In the genomic region with DNA sequence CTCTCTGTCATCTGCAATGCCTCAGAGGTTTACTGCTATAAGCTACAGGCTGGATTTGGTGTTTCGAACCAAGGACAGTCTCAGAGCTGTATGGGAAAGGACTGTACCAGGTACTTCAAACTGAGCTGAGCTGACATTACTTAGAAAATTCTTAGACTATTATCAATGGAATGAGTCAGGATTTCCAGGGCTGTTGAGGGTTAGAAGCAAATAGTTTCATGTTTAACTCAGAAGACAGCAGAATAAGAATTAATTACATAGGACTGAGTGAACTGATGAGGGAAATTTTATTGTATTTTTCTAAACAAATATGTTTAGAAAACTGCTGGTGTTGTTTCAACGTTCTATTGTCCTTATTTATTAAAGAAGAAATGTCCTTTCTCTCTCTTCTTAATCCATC, we compare ENCODE assay signal across 18 cellular contexts.
DNase-seq lines count a peak whose midpoint lies in the region; ATAC-seq and TF ChIP-seq lines count a peak whose summit lies in the region.
"Had no signal": no experiment of that assay in that cellular context is flagged by ENCODE, and none has a peak within 500 bp of the region (broad histone marks: within the 10 kb centered on the region; RNA-seq: fewer than 3 reads in every experiment).

No MANE protein-coding gene starts in this region.

- in situ Hi-C loops in IMR-90 (cut with MboI; ENCODE audit: low sequenced_read_pairs) (no loop called here), brain microvascular endothelial cell (cut with HindIII; ENCODE audit: low pct_ligation_motif_present, low sequenced_read_pairs) (no loop called here)

- H3K27me3 ChIP-seq in IMR-90 (ENCODE audit: control insufficient read depth, insufficient read depth, low read length), result no peaks in the 10 kb centered on the region
- H3K27me3 ChIP-seq in brain microvascular endothelial cell (replicated peaks), result no peaks in the 10 kb centered on the region
- H3K27me3 ChIP-seq: BLaER1 treated with 17β-estradiol and CSF1 and Interleukin-3, amounts not matched to agents 10 nM and 100 nM; Peyer's patch had no signal

- no peak overlapping the region for H2AFZ ChIP-seq in IMR-90 (replicated peaks; ENCODE audit: low read length, poor library complexity)
- H2AFZ ChIP-seq: parathyroid adenoma had no signal

- H3K18ac ChIP-seq in IMR-90 (ENCODE audit: low read depth, low read length), result no peak overlapping the region

- WGBS in IMR-90 (ENCODE audit: extremely low coverage in 2 of 2, insufficient read length in 1 of 2), 2 experiments, result no CpG with 5 or more reads among the region's 2 CpGs

- intact Hi-C loops in IMR-90 (cut with micrococcal nuclease) (loop anchor here (5.0 kb wide), 1 partner anchor 47 kb away; no protein-coding TSS in a partner anchor), Right ventricle myocardium inferior (cut with DNase I) (loop anchor here (5.0 kb wide), 2 partner anchors 47 to 72 kb away; a partner anchor contains a TSS)

- H4K91ac ChIP-seq in IMR-90 (ENCODE audit: insufficient read depth, low read depth, low read length), result no peak overlapping the region

- no peak overlapping the region for H3K4me3 ChIP-seq in IMR-90 (ENCODE audit: insufficient read depth, low read depth, low read length)
- no peak overlapping the region for H3K4me3 ChIP-seq in brain microvascular endothelial cell (ENCODE audit: low read depth, low read length)
- H3K4me3 ChIP-seq: BLaER1 treated with 17β-estradiol and CSF1 and Interleukin-3, amounts not matched to agents 10 nM and 100 nM; mucosa of descending colon; Peyer's patch had no signal

- TF ChIP-seq CTCF in IMR-90 (conservative IDR thresholded peaks at IDR 0.05; ENCODE audit: low read depth, low read length) (no peak), brain microvascular endothelial cell (IDR thresholded peaks at IDR 0.05; ENCODE audit: low read depth, low read length, missing control alignments) (no peak)

- no TSS peak for BruUV-seq in IMR-90 (replicated peaks; lab: Mats Ljungman, UMichigan)

- peaks cover 5% of the 10 kb centered on the region; the same call in 1 of the 2 replicates for H3K4me1 ChIP-seq in IMR-90 (ENCODE audit: control insufficient read depth, insufficient read depth, low read length)
- H3K4me1 ChIP-seq: BLaER1 treated with 17β-estradiol and CSF1 and Interleukin-3, amounts not matched to agents 10 nM and 100 nM; parathyroid adenoma had no signal

- TF ChIP-seq POLR2A in IMR-90 (IDR thresholded peaks at IDR 0.05; ENCODE audit: low read depth, low read length), result no peak

- H3K14ac ChIP-seq in IMR-90 (replicated peaks; ENCODE audit: low read depth, low read length), result no peak overlapping the region

- TF ChIP-seq RAD21 in IMR-90 (IDR thresholded peaks at IDR 0.05; ENCODE audit: low read length), result no peak

- H2BK20ac ChIP-seq in IMR-90 (ENCODE audit: low read depth, low read length), result no peak overlapping the region

- no peaks in the 10 kb centered on the region for H3K79me1 ChIP-seq in IMR-90 (ENCODE audit: low read depth in 1 of 2, low read length in 2 of 2)

- H4K8ac ChIP-seq in IMR-90 (ENCODE audit: low read depth in 2 of 2, low read length in 2 of 2), result no peak overlapping the region; a peak in 1 of 4 replicates

- H3K9ac ChIP-seq in IMR-90 (ENCODE audit: low read depth, low read length), result no peak overlapping the region
- H3K9ac ChIP-seq: BLaER1 treated with 17β-estradiol and CSF1 and Interleukin-3, amounts not matched to agents 10 nM and 100 nM; parathyroid adenoma had no signal

- no peak overlapping the region for H3K4ac ChIP-seq in IMR-90 (ENCODE audit: low read depth, low read length)

- no peak overlapping the region for H3K23ac ChIP-seq in IMR-90 (ENCODE audit: low read depth, low read length)

- no peak overlapping the region for H4K5ac ChIP-seq in IMR-90 (ENCODE audit: low read depth, low read length)

- CTCF ChIA-PET in IMR-90 (lab: Yijun Ruan, JAX), result no interaction called here

- no peaks in the 10 kb centered on the region for H3K9me3 ChIP-seq in IMR-90 (ENCODE audit: control insufficient read depth, insufficient read depth, low read length)
- H3K9me3 ChIP-seq: BLaER1 treated with 17β-estradiol and CSF1 and Interleukin-3, amounts not matched to agents 10 nM and 100 nM; mucosa of descending colon; Peyer's patch had no signal

- no peaks in the 10 kb centered on the region for H4K20me1 ChIP-seq in IMR-90 (ENCODE audit: insufficient read depth, low read length)
- H4K20me1 ChIP-seq: BLaER1 treated with 17β-estradiol and CSF1 and Interleukin-3, amounts not matched to agents 10 nM and 100 nM had no signal

- H3K27ac ChIP-seq in IMR-90 (ENCODE audit: insufficient read depth, low read length) (no peak overlapping the region), brain microvascular endothelial cell (peak overlapping the region; percentile 33)
- H3K27ac ChIP-seq: BLaER1 treated with 17β-estradiol and CSF1 and Interleukin-3, amounts not matched to agents 10 nM and 100 nM; parathyroid adenoma; Peyer's patch had no signal

- no peak overlapping the region for H2BK120ac ChIP-seq in IMR-90 (ENCODE audit: low read depth, low read length)

- H2BK5ac ChIP-seq in IMR-90 (ENCODE audit: low read depth, low read length, poor library complexity, severe bottlenecking), result no peak overlapping the region

- DNase-seq in AG08395 (ENCODE audit: low spot score) (peak; percentile 79), IMR-90 (peak; percentile 82), brain microvascular endothelial cell (peak; percentile 62), iris pigment epithelial cell (ENCODE audit: low read depth) (peak; percentile 92), Right ventricle myocardium inferior (ENCODE audit: missing footprints) (no peak)
- DNase-seq: activated CD4-positive, alpha-beta memory T cell treated with anti-CD3 and anti-CD28 coated beads for 36 hours; caudate nucleus; DND-41; GOT3; mucosa of descending colon; NCI-H2227 treated with DMSO at 0.1 percent for 48 hours; Peyer's patch; T-helper 9 cell had no signal

- POLR2A ChIA-PET in IMR-90 (lab: Charles Lee; ENCODE audit: unreplicated experiment), result no interaction called here

- peak; percentile 68 for ATAC-seq in IMR-90 (ENCODE audit: low read depth)
- ATAC-seq in GM21825 (IDR thresholded peaks at IDR 0.05; ENCODE audit: unreplicated experiment), result no peak
- no peak for ATAC-seq in HG03520 (IDR thresholded peaks at IDR 0.05; ENCODE audit: unreplicated experiment)
- ATAC-seq in Right ventricle myocardium inferior, result no peak
- ATAC-seq in activated CD4-positive, CD25-positive, alpha-beta regulatory T cell treated with anti-CD3 and anti-CD28 coated beads, Interleukin-2, amount 50 U/mL, for 24 hours, result no peak
- ATAC-seq: mucosa of descending colon had no signal

- H2AK9ac ChIP-seq in IMR-90 (replicated peaks; ENCODE audit: low read depth, low read length, poor library complexity), result no peak overlapping the region

- H2AK5ac ChIP-seq in IMR-90 (ENCODE audit: low read depth, low read length), result no peak overlapping the region

- H3K36me3 ChIP-seq in IMR-90 (ENCODE audit: control insufficient read depth, insufficient read depth, low read length) (no peaks in the 10 kb centered on the region), brain microvascular endothelial cell (replicated peaks) (no peaks in the 10 kb centered on the region)
- H3K36me3 ChIP-seq: BLaER1 treated with 17β-estradiol and CSF1 and Interleukin-3, amounts not matched to agents 10 nM and 100 nM; Peyer's patch had no signal

- H3K4me2 ChIP-seq in IMR-90 (ENCODE audit: low read depth, low read length), result no peak overlapping the region
- H3K4me2 ChIP-seq: BLaER1 treated with 17β-estradiol and CSF1 and Interleukin-3, amounts not matched to agents 10 nM and 100 nM had no signal

- dilution Hi-C loops in IMR-90 (cut with HindIII; ENCODE audit: low sequenced_read_pairs, unreplicated experiment), result no loop called here

- H3K56ac ChIP-seq in IMR-90 (ENCODE audit: extremely low read depth, insufficient read depth, low read length), result no peak overlapping the region

- H3K9me1 ChIP-seq in IMR-90 (ENCODE audit: insufficient read depth, low read length), result 0 out of 2 replicates have a peak, but pooled peaks cover 2% of the 10 kb centered on the region

- H2BK15ac ChIP-seq in IMR-90 (ENCODE audit: low read depth, low read length), result no peak overlapping the region

TF ChIP-seq in IMR-90, 13 proteins besides CTCF, POLR2A, EP300 and RAD21:
- TF ChIP-seq MXI1 (IDR thresholded peaks at IDR 0.05; ENCODE audit: borderline replicate concordance, low read depth, low read length), result no peak
- no peak for TF ChIP-seq RFX5 (IDR thresholded peaks at IDR 0.05; ENCODE audit: low read depth, low read length)
- TF ChIP-seq MAFK (IDR thresholded peaks at IDR 0.05; ENCODE audit: low read depth, low read length), result no peak; the same call in 1 of the 2 replicates
- TF ChIP-seq FOS (IDR thresholded peaks at IDR 0.05; ENCODE audit: low read depth, low read length), result peak; percentile 64
